Comparison of ENCODE assay signal across 1 cellular context in genomic region chr3:99868438-99868723, GRCh38.
TF ChIP-seq lines count a peak whose summit lies in the region.

No MANE protein-coding gene starts in this region.

TF ChIP-seq in GM12878, 131 proteins besides CTCF, POLR2A, EP300 and RAD21 (continued from another document):
- TF ChIP-seq BHLHE40 (IDR thresholded peaks at IDR 0.05; ENCODE audit: borderline replicate concordance in 1 of 2, low read depth in 2 of 2, low read length in 1 of 2) = peak in 1 of 2 experiments; percentile 32; a peak in 1 of 4 replicates
- TF ChIP-seq ZNF622 (IDR thresholded peaks at IDR 0.05) = no peak
- TF ChIP-seq POLR2AphosphoS5 (IDR thresholded peaks at IDR 0.05; ENCODE audit: low read length) = peak; percentile 69
- no peak for TF ChIP-seq EZH2 (IDR thresholded peaks at IDR 0.05; ENCODE audit: borderline replicate concordance, control insufficient read depth, low read depth, low read length)
- no peak for TF ChIP-seq MTA2 (IDR thresholded peaks at IDR 0.05; ENCODE audit: low read depth)
- TF ChIP-seq TBL1XR1 (IDR thresholded peaks at IDR 0.05; ENCODE audit: low read depth, low read length) = no peak
- no peak for TF ChIP-seq EED (IDR thresholded peaks at IDR 0.05; ENCODE audit: low read depth)
- no peak for TF ChIP-seq POLR2AphosphoS2 (IDR thresholded peaks at IDR 0.05; ENCODE audit: low read depth, low read length)
- TF ChIP-seq NBN (IDR thresholded peaks at IDR 0.05) = no peak
TF ChIP-seq in GM12878: peak in this region for 4.
